Comparison of ENCODE assay signal across 29 cellular contexts in genomic region chr13:87998081-87998480, GRCh38.
"Had no signal": no experiment of that assay in that cellular context is flagged by ENCODE, and none has a peak within 500 bp of the region (broad histone marks: within the 10 kb centered on the region; RNA-seq: fewer than 3 reads in every experiment).

No MANE protein-coding gene starts in this region.

- H3K9me3 ChIP-seq: ovary, psoas muscle, right lobe of liver, sigmoid colon, suprapubic skin, testis, tibial artery, transverse colon, upper lobe of left lung, vagina had no signal

- H3K36me3 ChIP-seq: neural progenitor cell, ovary, right lobe of liver, sigmoid colon, suprapubic skin, tibial artery, transverse colon, upper lobe of left lung, vagina had no signal

- ATAC-seq: natural killer cell; psoas muscle; right cardiac atrium; right lobe of liver; stimulated activated memory B cell treated with anti-CD40 and anti-IgM and Interleukin-4, amounts not matched to agents 10 μg/mL and 1 μg/mL and 100 μg/mL, for 72 hours; stimulated activated naive CD8-positive, alpha-beta T cell treated with anti-CD3 and anti-CD28 coated beads, Interleukin-15, amount 100 ng/mL, for 72 hours; stimulated activated naive CD8-positive, alpha-beta T cell treated with anti-CD3 and anti-CD28 coated beads, Interleukin-15, Interleukin-2, amounts not matched to agents 100 U/mL and 50 U/mL, for 24 hours had no signal

- H3K4me1 ChIP-seq: neural progenitor cell, parathyroid adenoma, psoas muscle, right lobe of liver, sigmoid colon, suprapubic skin, testis, transverse colon, upper lobe of left lung, vagina had no signal

- H3K27ac ChIP-seq: neural progenitor cell, ovary, parathyroid adenoma, psoas muscle, right lobe of liver, sigmoid colon, suprapubic skin, testis, tibial artery, transverse colon, upper lobe of left lung, vagina had no signal

- H3K9ac ChIP-seq: neural progenitor cell, parathyroid adenoma had no signal

- H3K79me2 ChIP-seq: parathyroid adenoma had no signal

- H3K4me2 ChIP-seq: neural progenitor cell had no signal

- H3K27ac Mint-ChIP-seq: natural killer cell; neural progenitor cell; progenitor cell of endocrine pancreas; stimulated activated memory B cell treated with anti-CD40 and anti-IgM and Interleukin-4, amounts not matched to agents 10 μg/mL and 1 μg/mL and 100 μg/mL, for 72 hours; stimulated activated naive CD8-positive, alpha-beta T cell treated with anti-CD3 and anti-CD28 coated beads, Interleukin-15, amount 100 ng/mL, for 72 hours had no signal

- H3K27me3 ChIP-seq: neural progenitor cell, ovary, right lobe of liver, sigmoid colon, suprapubic skin, testis, tibial artery, transverse colon, upper lobe of left lung, vagina had no signal

- H3K4me1 Mint-ChIP-seq: nephron; stimulated activated memory B cell treated with anti-CD40 and anti-IgM and Interleukin-4, amounts not matched to agents 10 μg/mL and 1 μg/mL and 100 μg/mL, for 72 hours; stimulated activated naive CD8-positive, alpha-beta T cell treated with anti-CD3 and anti-CD28 coated beads, Interleukin-15, amount 100 ng/mL, for 72 hours had no signal

- DNase-seq: natural killer cell; occipital lobe; ovary; posterior cingulate gyrus; psoas muscle; right cardiac atrium; right lobe of liver; sigmoid colon; small intestine; stimulated activated CD4-positive, alpha-beta T cell treated with anti-CD3 and anti-CD28 coated beads, Interleukin-12 subunit alpha, Interleukin-12 subunit beta, amount 100 ng/mL, for 4 hours; stimulated activated CD4-positive, alpha-beta T cell treated with anti-CD3 and anti-CD28 coated beads, Interleukin-1b, Interleukin-23, amount 100 ng/mL, for 48 hours; stimulated activated CD4-positive, alpha-beta T cell treated with anti-CD3 and anti-CD28 coated beads, Interleukin-4, amount 100 ng/mL, for 1 hour; stimulated activated CD4-positive, alpha-beta T cell treated with anti-CD3 and anti-CD28 coated beads, Interleukin-4, amount 100 ng/mL, for 4 hours; stimulated activated CD8-positive, alpha-beta memory T cell treated with anti-CD3 and anti-CD28 coated beads, Interleukin-4, amount 100 ng/mL, for 48 hours; stimulated activated naive CD4-positive, alpha-beta T cell; stimulated activated naive CD8-positive, alpha-beta T cell treated with anti-CD3 and anti-CD28 coated beads, Interleukin-15, amount 100 ng/mL, for 72 hours; stimulated activated naive CD8-positive, alpha-beta T cell treated with anti-CD3 and anti-CD28 coated beads, Interleukin-15, Interleukin-2, amounts not matched to agents 100 U/mL and 50 U/mL, for 24 hours; substantia nigra; testis; tibial artery; transverse colon; upper lobe of left lung had no signal

- H3K4me3 ChIP-seq: neural progenitor cell, ovary, psoas muscle, right lobe of liver, sigmoid colon, suprapubic skin, testis, tibial artery, transverse colon, upper lobe of left lung, vagina had no signal

- H3K36me3 Mint-ChIP-seq: natural killer cell; neural progenitor cell; stimulated activated memory B cell treated with anti-CD40 and anti-IgM and Interleukin-4, amounts not matched to agents 10 μg/mL and 1 μg/mL and 100 μg/mL, for 72 hours had no signal

- H3K9me3 Mint-ChIP-seq: natural killer cell; stimulated activated memory B cell treated with anti-CD40 and anti-IgM and Interleukin-4, amounts not matched to agents 10 μg/mL and 1 μg/mL and 100 μg/mL, for 72 hours had no signal

- H3K4me3 Mint-ChIP-seq: natural killer cell; nephron; neural progenitor cell; stimulated activated memory B cell treated with anti-CD40 and anti-IgM and Interleukin-4, amounts not matched to agents 10 μg/mL and 1 μg/mL and 100 μg/mL, for 72 hours; stimulated activated naive CD8-positive, alpha-beta T cell treated with anti-CD3 and anti-CD28 coated beads, Interleukin-15, amount 100 ng/mL, for 72 hours had no signal

- H3K27me3 Mint-ChIP-seq: progenitor cell of endocrine pancreas; stimulated activated memory B cell treated with anti-CD40 and anti-IgM and Interleukin-4, amounts not matched to agents 10 μg/mL and 1 μg/mL and 100 μg/mL, for 72 hours; stimulated activated naive CD8-positive, alpha-beta T cell treated with anti-CD3 and anti-CD28 coated beads, Interleukin-15, amount 100 ng/mL, for 72 hours had no signal

- H2AFZ ChIP-seq: neural progenitor cell, parathyroid adenoma had no signal
